Comparison of ENCODE assay signal across 12 cellular contexts in genomic region chr14:42930058-42930457, GRCh38.
DNase-seq lines count a peak whose midpoint lies in the region; ATAC-seq and TF ChIP-seq lines count a peak whose summit lies in the region.
"Had no signal": no experiment of that assay in that cellular context is flagged by ENCODE, and none has a peak within 500 bp of the region (broad histone marks: within the 10 kb centered on the region; RNA-seq: fewer than 3 reads in every experiment).

No MANE protein-coding gene starts in this region.

- H3K4me3 Mint-ChIP-seq in CD4-positive, alpha-beta T cell = no peak overlapping the region
- no peak overlapping the region for H3K4me3 Mint-ChIP-seq in progenitor cell of endocrine pancreas (ENCODE audit: low read depth)
- H3K4me3 Mint-ChIP-seq: activated T-cell treated with anti-CD3 and anti-CD28 coated beads, Interleukin-2, amount 50 U/mL, for 24 hours had no signal

- H3K4me1 ChIP-seq in gastroesophageal sphincter (no peaks in the 10 kb centered on the region), thymus (ENCODE audit: control insufficient read depth, insufficient read depth, low read length) (no peaks in the 10 kb centered on the region)

- intact Hi-C loops in CD4-positive, alpha-beta T cell (cut with DNase I, micrococcal nuclease) = no loop called here

- TF ChIP-seq EP300 in gastroesophageal sphincter (IDR thresholded peaks at IDR 0.05) = no peak

- H3K4me3 ChIP-seq in gastroesophageal sphincter = no peak overlapping the region
- H3K4me3 ChIP-seq in thymus (ENCODE audit: low read length) = no peak overlapping the region
- H3K4me3 ChIP-seq: K562 had no signal

- no peaks in the 10 kb centered on the region for H3K27me3 Mint-ChIP-seq in CD4-positive, alpha-beta T cell
- H3K27me3 Mint-ChIP-seq in progenitor cell of endocrine pancreas = no peaks in the 10 kb centered on the region
- H3K27me3 Mint-ChIP-seq: activated T-cell treated with anti-CD3 and anti-CD28 coated beads, Interleukin-2, amount 50 U/mL, for 24 hours had no signal

- peaks cover 5% of the 10 kb centered on the region for H3K9me3 Mint-ChIP-seq in CD4-positive, alpha-beta T cell
- H3K9me3 Mint-ChIP-seq in progenitor cell of endocrine pancreas (ENCODE audit: low read depth) = no peaks in the 10 kb centered on the region

- TF ChIP-seq CTCF in gastroesophageal sphincter (IDR thresholded peaks at IDR 0.05) (no peak), progenitor cell of endocrine pancreas (IDR thresholded peaks at IDR 0.05; ENCODE audit: unreplicated experiment) (no peak)
- no peak for TF ChIP-seq CTCF in CD4-positive, alpha-beta T cell (IDR thresholded peaks at IDR 0.05)

- no peaks in the 10 kb centered on the region for H3K36me3 Mint-ChIP-seq in CD4-positive, alpha-beta T cell (ENCODE audit: low read depth)
- H3K36me3 Mint-ChIP-seq in progenitor cell of endocrine pancreas (ENCODE audit: insufficient read depth) = no peaks in the 10 kb centered on the region

- TF ChIP-seq POLR2A in gastroesophageal sphincter (IDR thresholded peaks at IDR 0.05) = no peak

- H3K9me3 ChIP-seq in gastroesophageal sphincter (no peaks in the 10 kb centered on the region), thymus (ENCODE audit: control insufficient read depth) (peaks cover 4% of the 10 kb centered on the region)
- no peaks in the 10 kb centered on the region for H3K9me3 ChIP-seq in CD4-positive, alpha-beta T cell (ENCODE audit: control insufficient read depth, low read length)

- peak; percentile 4 for DNase-seq in NCI-H82 (lab: John Stamatoyannopoulos, UW)
- DNase-seq in NCI-H82 treated with DMSO at 0.1 percent for 48 hours (lab: John Stamatoyannopoulos, UW; ENCODE audit: unreplicated experiment) = no peak
- DNase-seq in NCI-H524 treated with DMSO at 0.1 percent for 48 hours (lab: John Stamatoyannopoulos, UW) = peak; percentile 76
- no peak for DNase-seq in NCI-H2227 treated with DMSO at 0.1 percent for 48 hours (lab: John Stamatoyannopoulos, UW)
- DNase-seq in CD4-positive, alpha-beta T cell = no peak
- no peak for DNase-seq in progenitor cell of endocrine pancreas (ENCODE audit: low spot score, unreplicated experiment)
- DNase-seq: activated T-cell treated with anti-CD3 and anti-CD28 coated beads, Interleukin-2, amount 50 U/mL, for 24 hours had no signal

- H3K4me1 Mint-ChIP-seq in CD4-positive, alpha-beta T cell (ENCODE audit: low read depth) = no peaks in the 10 kb centered on the region
- no peaks in the 10 kb centered on the region for H3K4me1 Mint-ChIP-seq in progenitor cell of endocrine pancreas (ENCODE audit: low read depth)

- ATAC-seq in gastroesophageal sphincter = peak; percentile 72
- ATAC-seq in CD4-positive, alpha-beta T cell (ENCODE audit: poor library complexity) = no peak
- ATAC-seq: K562, Panc1 had no signal

- H3K27ac Mint-ChIP-seq in CD4-positive, alpha-beta T cell = no peak overlapping the region
- no peak overlapping the region for H3K27ac Mint-ChIP-seq in progenitor cell of endocrine pancreas
- H3K27ac Mint-ChIP-seq: activated T-cell treated with anti-CD3 and anti-CD28 coated beads, Interleukin-2, amount 50 U/mL, for 24 hours had no signal

- H3K36me3 ChIP-seq in gastroesophageal sphincter = no peaks in the 10 kb centered on the region
- no peaks in the 10 kb centered on the region for H3K36me3 ChIP-seq in thymus (ENCODE audit: control insufficient read depth, insufficient read depth)

- POLR2A ChIA-PET in CD4-positive, alpha-beta T cell (lab: Charles Lee) = no interaction called here

- CTCF ChIA-PET in CD4-positive, alpha-beta T cell (lab: Charles Lee) = no interaction called here

- 8 to 17% methylated on average over 5 of the region's 5 CpGs for WGBS in gastroesophageal sphincter (ENCODE audit: low coverage in 1 of 2), 2 donors
- 21% methylated on average over 5 of the region's 5 CpGs for WGBS in thymus

- no peaks in the 10 kb centered on the region for H3K27me3 ChIP-seq in gastroesophageal sphincter
- no peaks in the 10 kb centered on the region for H3K27me3 ChIP-seq in thymus (ENCODE audit: control insufficient read depth, insufficient read depth)
- no peaks in the 10 kb centered on the region for H3K27me3 ChIP-seq in CD4-positive, alpha-beta T cell (ENCODE audit: control insufficient read depth, insufficient read depth, low read length)

- H3K27ac ChIP-seq in gastroesophageal sphincter = no peak overlapping the region
- peak overlapping the region; percentile 25 for H3K27ac ChIP-seq in thymus (ENCODE audit: low read depth)
- H3K27ac ChIP-seq in CD4-positive, alpha-beta T cell (ENCODE audit: low read depth, low read length) = no peak overlapping the region
- H3K27ac ChIP-seq: VCaP had no signal

Comparison
In these comparisons a context has a peak if more than half of its experiments do, and no peak if none do; other contexts are left out.
1. DNase-seq: peak in NCI-H82 (single experiment) and NCI-H524 treated with DMSO at 0.1 percent for 48 hours (single experiment); none in NCI-H82 treated with DMSO at 0.1 percent for 48 hours (single experiment), NCI-H2227 treated with DMSO at 0.1 percent for 48 hours (single experiment), CD4-positive, alpha-beta T cell (0 of 10) and progenitor cell of endocrine pancreas (single experiment).